In the genomic region with DNA sequence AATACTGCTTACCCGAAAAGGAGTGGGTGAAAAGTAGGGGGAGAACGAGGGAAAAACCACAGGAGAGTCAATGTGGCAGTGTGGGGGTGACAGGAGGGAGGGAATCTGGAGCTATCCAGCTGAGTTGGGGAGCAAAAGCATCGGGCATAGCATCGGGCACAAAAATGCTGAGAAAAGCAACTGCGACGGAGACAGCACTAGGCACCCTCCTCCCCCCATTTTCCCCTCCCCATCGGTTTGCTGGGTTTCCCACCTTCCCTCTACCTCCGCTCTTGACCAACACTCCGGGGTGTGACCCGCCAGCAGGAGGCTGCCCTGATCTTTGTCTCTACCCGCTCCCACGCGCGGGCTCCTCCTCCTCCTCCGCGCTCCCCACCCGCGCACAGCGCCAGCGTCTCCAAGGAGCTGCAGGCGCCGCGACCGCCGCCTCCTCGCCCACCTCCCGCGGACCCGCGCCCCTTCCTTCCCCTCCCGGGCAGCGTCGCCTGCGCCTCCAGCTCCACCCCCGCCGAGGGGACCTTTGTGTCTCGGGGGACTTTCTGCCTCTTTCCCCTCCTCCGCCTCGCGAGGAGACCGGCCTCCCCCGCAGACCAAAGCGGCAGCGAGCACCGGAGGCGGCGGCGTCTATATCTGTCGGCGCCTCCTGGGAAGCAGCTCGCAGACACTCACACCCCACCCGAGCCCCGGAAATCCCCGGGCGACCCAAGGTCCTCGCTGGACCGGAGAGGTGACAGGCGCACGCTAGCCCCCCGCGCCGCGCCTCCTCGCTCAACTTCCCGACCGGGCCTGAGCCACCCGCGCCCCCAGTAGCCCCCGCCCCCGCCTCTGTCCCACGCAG, we compare ENCODE assay signal across 8 cellular contexts. TPM values are rescaled to one million over a fixed set of nuclear protein-coding genes. Genes with fewer than 3 reads are reported as not detected.
DNase-seq lines count a peak whose midpoint lies in the region; ATAC-seq, FAIRE-seq and TF ChIP-seq lines count a peak whose summit lies in the region.

No MANE protein-coding gene starts in this region.

- TF ChIP-seq CTCF in A549 (IDR thresholded peaks at IDR 0.05) (no peak; the same call in 2 of the 3 replicates), mesothelial cell of epicardium (IDR thresholded peaks at IDR 0.05; ENCODE audit: unreplicated experiment) (no peak)

- H3K9ac ChIP-seq in endocrine pancreas (ENCODE audit: control insufficient read depth, insufficient read depth, low read length), result peak overlapping the region; percentile 60

- TF ChIP-seq POLR2A in A549 (IDR thresholded peaks at IDR 0.05; ENCODE audit: low read length), result peak; percentile 4; the same call in 1 of the 2 replicates

- peak overlapping the region; percentile 80 for H3K4me2 ChIP-seq in A549

- H3K36me3 ChIP-seq in endocrine pancreas (ENCODE audit: control insufficient read depth, insufficient read depth, low read length), result no peaks in the 10 kb centered on the region

- DNase-seq in A549 (ENCODE audit: low read depth in 1 of 2, low spot score in 1 of 2) (peak; percentile 62 to 70), NCI-H510A (lab: John Stamatoyannopoulos, UW) (peak; percentile 17), mesothelial cell of epicardium (ENCODE audit: low spot score in 2 of 2, unreplicated experiment in 2 of 2) (peak; percentile 50 to 67)
- DNase-seq in activated CD8-positive, alpha-beta memory T cell treated with anti-CD3 and anti-CD28 coated beads, Interleukin-2, amount 10 ng/mL, durations not matched to agents 7 days and 5 days, result peak; percentile 82
- DNase-seq in stimulated activated CD8-positive, alpha-beta memory T cell treated with anti-CD3 and anti-CD28 coated beads, Interleukin-4, amount 100 ng/mL, for 1 hour (ENCODE audit: low read depth in 2 of 2, low spot score in 1 of 2), result peak; percentile 44 to 52

- H3K4me1 Mint-ChIP-seq in activated CD8-positive, alpha-beta memory T cell treated with anti-CD3 and anti-CD28 coated beads, Interleukin-2, amount 10 ng/mL, durations not matched to agents 7 days and 5 days, result peaks cover 43% of the 10 kb centered on the region
- H3K4me1 Mint-ChIP-seq in mesothelial cell of epicardium, result peaks cover 37% of the 10 kb centered on the region

- peak overlapping the region; percentile 90 for H3K4me3 ChIP-seq in A549
- H3K4me3 ChIP-seq in endocrine pancreas (ENCODE audit: control insufficient read depth, insufficient read depth, low read length), result peak overlapping the region; percentile 96

- ATAC-seq in A549 (peak; percentile 59 to 71), GM18498 (IDR thresholded peaks at IDR 0.05; ENCODE audit: unreplicated experiment) (peak; percentile 40), HG02970 (IDR thresholded peaks at IDR 0.05; ENCODE audit: low FRiP score, unreplicated experiment) (peak; percentile 34)
- peak; percentile 45 for ATAC-seq in activated CD8-positive, alpha-beta memory T cell treated with anti-CD3 and anti-CD28 coated beads, Interleukin-2, amount 10 ng/mL, durations not matched to agents 7 days and 5 days

- WGBS in A549 (ENCODE audit: missing lambda C conversion rate), result under 1% methylated on average over 33 of the region's 71 CpGs

- POLR2A ChIA-PET in A549 (lab: Yijun Ruan, JAX), result interaction anchor here (1.2 to 3.1 kb wide), 8 partner anchors 10 to 456 kb away, joined by 3 to 27 read pairs (median 6); partner anchors contain the start of genes AMDHD1, CCDC38 and CFAP54

- H3K36me3 Mint-ChIP-seq in activated CD8-positive, alpha-beta memory T cell treated with anti-CD3 and anti-CD28 coated beads, Interleukin-2, amount 10 ng/mL, durations not matched to agents 7 days and 5 days, result peaks cover 2% of the 10 kb centered on the region
- no peaks in the 10 kb centered on the region for H3K36me3 Mint-ChIP-seq in mesothelial cell of epicardium

- H3K4me1 ChIP-seq in A549 (peaks cover 32% of the 10 kb centered on the region), endocrine pancreas (ENCODE audit: control insufficient read depth, insufficient read depth, low read length) (peaks cover 19% of the 10 kb centered on the region)

- H3K27me3 Mint-ChIP-seq in activated CD8-positive, alpha-beta memory T cell treated with anti-CD3 and anti-CD28 coated beads, Interleukin-2, amount 10 ng/mL, durations not matched to agents 7 days and 5 days, result no peaks in the 10 kb centered on the region
- no peaks in the 10 kb centered on the region for H3K27me3 Mint-ChIP-seq in mesothelial cell of epicardium (ENCODE audit: low read depth)

- H3K27ac ChIP-seq in A549, result peak overlapping the region; percentile 96

- H3K27me3 ChIP-seq in endocrine pancreas (ENCODE audit: control insufficient read depth, insufficient read depth, low read length), result no peaks in the 10 kb centered on the region

- peak overlapping the region; percentile 92 for H3K27ac Mint-ChIP-seq in activated CD8-positive, alpha-beta memory T cell treated with anti-CD3 and anti-CD28 coated beads, Interleukin-2, amount 10 ng/mL, durations not matched to agents 7 days and 5 days
- peak overlapping the region; percentile 94 for H3K27ac Mint-ChIP-seq in mesothelial cell of epicardium

- H3K9me3 Mint-ChIP-seq in activated CD8-positive, alpha-beta memory T cell treated with anti-CD3 and anti-CD28 coated beads, Interleukin-2, amount 10 ng/mL, durations not matched to agents 7 days and 5 days (ENCODE audit: low read depth), result no peaks in the 10 kb centered on the region
- H3K9me3 Mint-ChIP-seq in mesothelial cell of epicardium, result no peaks in the 10 kb centered on the region

- H3K9me3 ChIP-seq in A549 (no peaks in the 10 kb centered on the region), endocrine pancreas (ENCODE audit: control insufficient read depth, low read length) (no peaks in the 10 kb centered on the region)

- FAIRE-seq in A549 (lab: Jason Lieb, UNC), result no peak

- H3K4me3 Mint-ChIP-seq in activated CD8-positive, alpha-beta memory T cell treated with anti-CD3 and anti-CD28 coated beads, Interleukin-2, amount 10 ng/mL, durations not matched to agents 7 days and 5 days, result peak overlapping the region; percentile 89
- peak overlapping the region; percentile 96 for H3K4me3 Mint-ChIP-seq in mesothelial cell of epicardium

- no peak for TF ChIP-seq EP300 in A549 (IDR thresholded peaks at IDR 0.05)

- no peak; a peak in 1 of 5 replicates for TF ChIP-seq RAD21 in A549 (conservative IDR thresholded peaks at IDR 0.05 in 1 of 2, IDR thresholded peaks at IDR 0.05 in 1 of 2)

- CTCF ChIA-PET in A549 (lab: Yijun Ruan, JAX), result interaction anchor here (0.5 to 3.8 kb wide), 26 partner anchors 10 to 436 kb away, joined by 3 to 32 read pairs (median 4); partner anchors contain the start of gene CFAP54
- CTCF ChIA-PET in activated CD8-positive, alpha-beta memory T cell treated with anti-CD3 and anti-CD28 coated beads, Interleukin-2, amount 10 ng/mL, durations not matched to agents 7 days and 5 days (lab: Charles Lee), result interaction anchor here (0.7 to 6.1 kb wide), 36 partner anchors 9 to 339 kb away, joined by 3 to 56 read pairs (median 5); partner anchors contain the start of gene CFAP54

TF ChIP-seq in A549, 52 proteins besides CTCF, POLR2A, EP300 and RAD21 (continues in another document):
- peak; percentile 45; the same call in 1 of the 2 replicates for TF ChIP-seq HMGXB4 (CRISPR knock-in tag; IDR thresholded peaks at IDR 0.05; ENCODE audit: borderline replicate concordance)
- no peak for TF ChIP-seq NR3C1 (IDR thresholded peaks at IDR 0.05)
- TF ChIP-seq SREBF2 (IDR thresholded peaks at IDR 0.05), result no peak
- no peak for TF ChIP-seq BHLHE40 (IDR thresholded peaks at IDR 0.05; ENCODE audit: low read depth, low read length)
- TF ChIP-seq EHF (CRISPR knock-in tag; IDR thresholded peaks at IDR 0.05), result no peak
- TF ChIP-seq SMC3 (IDR thresholded peaks at IDR 0.05), result 0 out of 3 replicates have a peak, but pooled peaks have one; percentile 17
- TF ChIP-seq NPAS2 (CRISPR knock-in tag; IDR thresholded peaks at IDR 0.05; ENCODE audit: borderline replicate concordance), result no peak
- TF ChIP-seq JUNB (IDR thresholded peaks at IDR 0.05), result no peak
- TF ChIP-seq HEYL (CRISPR knock-in tag; IDR thresholded peaks at IDR 0.05), result no peak
- no peak for TF ChIP-seq RNF2 (IDR thresholded peaks at IDR 0.05; ENCODE audit: borderline replicate concordance, low read depth)
- TF ChIP-seq HOXB5 (CRISPR knock-in tag; IDR thresholded peaks at IDR 0.05), result no peak
- no peak for TF ChIP-seq FOSL2 (IDR thresholded peaks at IDR 0.05)
- TF ChIP-seq FOSL2 (CRISPR knock-in tag; IDR thresholded peaks at IDR 0.05), result no peak
- no peak for TF ChIP-seq CHD4 (IDR thresholded peaks at IDR 0.05; ENCODE audit: borderline replicate concordance)
- TF ChIP-seq MAFK (IDR thresholded peaks at IDR 0.05; ENCODE audit: partially characterized antibody), result no peak
- no peak for TF ChIP-seq TP53 (CRISPR knock-in tag; IDR thresholded peaks at IDR 0.05)

RNA-seq across cellular contexts. Expression of gene CDK17, which starts 0.9 kb away (rescaled TPM):
- polyA plus RNA-seq in A549 (2011; rRNA removed) (34.5 and 43.5 TPM in 2 replicates), A549 (2017; fragmentation: RNase III; extraction: RNeasy Plus Mini Kit Qiagen cat#74134 plus additional on column Dnase treatment) (11.2 to 12.1 TPM (median 11.4 TPM) in 3 replicates)
- 5.1 and 6.4 TPM in 2 replicates for polyA plus RNA-seq in A549 (2012; cell fraction: cytosol; rRNA removed)
- polyA plus RNA-seq in A549 (2012; cell fraction: nucleus; rRNA removed), result 5.5 TPM in 2 replicates
- polyA minus RNA-seq in A549 (2011; rRNA and poly(A)+ RNA removed), result 49.2 and 54.1 TPM in 2 replicates
- 10 to 100 TPM; 32.7 to 46.9 TPM for total RNA-seq in activated CD8-positive, alpha-beta memory T cell treated with anti-CD3 and anti-CD28 coated beads, Interleukin-2, amount 10 ng/mL, durations not matched to agents 7 days and 5 days
- 38.9 to 40.5 TPM (median 39.1 TPM) in 3 replicates for total RNA-seq in mesothelial cell of epicardium

Comparison
In these comparisons a context has a peak if more than half of its experiments do, and no peak if none do; other contexts are left out.
1. Peak in every context shown above with its lines: DNase-seq, ATAC-seq, H3K4me3 ChIP-seq and H3K27ac ChIP-seq.
2. DNase-seq: peak in every context shown above with its lines; median percentile 82 in activated CD8-positive, alpha-beta memory T cell treated with anti-CD3 and anti-CD28 coated beads, Interleukin-2, amount 10 ng/mL, durations not matched to agents 7 days and 5 days; 66 in A549; 58 in mesothelial cell of epicardium; 48 in stimulated activated CD8-positive, alpha-beta memory T cell treated with anti-CD3 and anti-CD28 coated beads, Interleukin-4, amount 100 ng/mL, for 1 hour; 17 in NCI-H510A.